Comparison of ENCODE assay signal across 8 cellular contexts in the genomic region with DNA sequence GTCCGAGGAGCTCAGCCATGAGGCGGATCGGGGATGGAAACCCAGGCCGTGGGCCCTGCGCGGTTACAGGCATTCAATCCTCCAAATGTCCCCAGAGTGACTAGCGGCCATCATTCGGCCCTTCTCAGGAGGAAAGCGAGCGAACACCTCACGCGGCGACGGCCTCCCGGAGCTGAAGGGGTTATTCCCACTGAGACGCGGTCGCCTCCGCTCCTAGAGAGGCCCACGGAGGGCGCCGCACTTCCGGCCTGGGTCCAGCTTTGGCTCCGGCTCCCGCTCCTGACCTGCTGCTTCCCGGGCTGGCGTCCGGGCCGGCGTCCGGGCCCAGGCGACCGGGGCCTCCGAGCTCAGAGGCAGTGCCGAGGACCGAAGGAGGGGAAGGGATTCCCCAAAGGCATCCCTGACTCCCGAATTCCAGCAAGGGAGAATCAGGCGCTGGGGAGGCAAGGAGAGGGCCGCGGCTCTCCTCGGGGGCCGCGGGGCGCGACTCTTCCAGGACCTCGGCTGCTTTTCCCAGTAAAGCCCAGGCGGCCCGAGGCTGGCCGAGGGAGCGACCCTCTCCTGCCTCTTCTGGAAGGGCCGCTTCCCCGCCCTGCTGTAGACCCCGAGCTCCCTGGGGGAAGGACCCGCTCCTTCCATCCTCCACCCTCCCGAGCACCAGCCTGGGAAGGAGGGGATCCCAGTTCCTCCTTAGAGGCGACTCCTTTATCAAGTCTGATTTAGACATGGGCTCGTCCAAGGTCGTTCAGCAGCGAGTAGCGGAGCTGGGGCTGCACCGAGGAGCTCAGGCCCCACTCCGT. TPM values are rescaled to one million over a fixed set of nuclear protein-coding genes. Genes with fewer than 3 reads are reported as not detected.
A peak's percentile ranks its signal among the peaks of the same experiment; 100 is the strongest.
DNase-seq lines count a peak whose midpoint lies in the region; ATAC-seq and TF ChIP-seq lines count a peak whose summit lies in the region.

No MANE protein-coding gene starts in this region.

- no peak for TF ChIP-seq CTCF in AG09309 (IDR thresholded peaks at IDR 0.05; ENCODE audit: control insufficient read depth, insufficient read depth, low read depth, low read length, missing control alignments)

- peak; percentile 53 for ATAC-seq in GM19463 (IDR thresholded peaks at IDR 0.05; ENCODE audit: unreplicated experiment)
- peak; percentile 97 for ATAC-seq in left lobe of liver
- no peak for ATAC-seq in GM21381 (IDR thresholded peaks at IDR 0.05; ENCODE audit: unreplicated experiment)

- no peak for DNase-seq in AG09309 (ENCODE audit: low read depth)
- DNase-seq in NCI-H2227 treated with DMSO at 0.1 percent for 48 hours (lab: John Stamatoyannopoulos, UW), result peak; percentile 64
- peak; percentile 39 to 46 for DNase-seq in activated CD4-positive, alpha-beta T cell treated with anti-CD3 and anti-CD28 coated beads, Interleukin-2, amount 50 U/mL, for 24 hours (ENCODE audit: low read depth in 1 of 2, low spot score in 1 of 2)
- DNase-seq in dermis microvascular lymphatic vessel endothelial cell (ENCODE audit: low read depth in 2 of 2), result peak; percentile 40 to 77
- peak; percentile 89 for DNase-seq in left lobe of liver (ENCODE audit: low spot score)
- DNase-seq in stimulated activated CD4-positive, alpha-beta T cell treated with anti-CD3 and anti-CD28 coated beads, Interleukin-1b, Interleukin-23, amount 100 ng/mL, for 48 hours, result peak; percentile 33

- H3K4me3 ChIP-seq in AG09309 (ENCODE audit: control insufficient read depth, low read depth, low read length), result peak overlapping the region; percentile 52

RNA-seq across cellular contexts. Expression of a gene that starts 18.6 kb away (rescaled TPM):
- total RNA-seq in dermis microvascular lymphatic vessel endothelial cell (3.3 and 6.1 TPM in 2 replicates), left lobe of liver (4.6 TPM)

RNA-seq across cellular contexts. Expression of a gene that starts 43.4 kb away (rescaled TPM):
- total RNA-seq in dermis microvascular lymphatic vessel endothelial cell (41.0 and 50.3 TPM in 2 replicates), left lobe of liver (35.7 TPM)

RNA-seq across cellular contexts. Expression of a gene that starts 43.7 kb away (rescaled TPM):
- 0.89 and 0.90 TPM in 2 replicates for total RNA-seq in dermis microvascular lymphatic vessel endothelial cell
- 0.40 TPM for total RNA-seq in left lobe of liver

RNA-seq across cellular contexts. Expression of a gene that starts 57.3 kb away (rescaled TPM):
- total RNA-seq in dermis microvascular lymphatic vessel endothelial cell, result 14.9 and 21.1 TPM in 2 replicates
- total RNA-seq in left lobe of liver, result 23.0 TPM
